10 cellular contexts compared by ENCODE assay signal in the genomic region with DNA sequence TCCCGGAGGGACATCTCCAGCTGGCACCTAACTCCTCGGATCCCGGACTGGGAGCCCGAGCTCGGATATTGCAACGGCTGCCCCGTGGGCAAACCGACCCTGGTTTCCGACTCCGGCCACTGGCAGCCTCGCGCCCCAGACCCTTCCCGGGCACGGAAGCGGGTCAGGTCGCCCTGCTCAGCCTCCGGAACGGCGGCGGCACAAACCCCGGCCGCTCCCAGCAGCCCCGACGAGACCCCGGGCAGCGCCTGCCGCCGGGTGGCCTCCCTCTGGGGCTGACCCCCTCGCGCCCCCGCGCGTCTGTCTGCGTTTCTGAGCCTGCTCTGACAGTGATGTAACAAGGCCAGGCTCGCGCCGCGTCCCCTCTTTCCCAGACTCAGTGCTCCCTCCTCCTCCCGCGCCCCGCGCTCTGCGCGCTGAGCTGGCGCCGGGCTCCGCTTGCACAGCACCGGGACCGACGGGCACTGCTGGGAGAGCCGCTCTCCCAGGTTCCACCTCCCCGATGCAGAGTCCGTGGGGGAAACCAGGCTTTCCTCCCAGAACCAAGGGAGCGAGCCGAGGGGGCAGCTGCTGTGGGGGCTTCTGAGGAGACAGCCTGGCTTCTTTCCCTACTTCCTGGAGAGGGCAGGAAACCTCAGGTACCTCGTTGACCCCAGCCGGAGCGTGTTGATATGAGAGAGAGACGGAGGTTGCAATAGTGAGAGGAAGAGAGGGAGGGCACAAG. TPM values are rescaled to one million over a fixed set of nuclear protein-coding genes. Genes with fewer than 3 reads are reported as not detected.
A peak's percentile ranks its signal among the peaks of the same experiment; 100 is the strongest.
DNase-seq lines count a peak whose midpoint lies in the region; ATAC-seq and TF ChIP-seq lines count a peak whose summit lies in the region.
"Had no signal": no experiment of that assay in that cellular context is flagged by ENCODE, and none has a peak within 500 bp of the region (broad histone marks: within the 10 kb centered on the region; RNA-seq: fewer than 3 reads in every experiment).

A gene with protein sequence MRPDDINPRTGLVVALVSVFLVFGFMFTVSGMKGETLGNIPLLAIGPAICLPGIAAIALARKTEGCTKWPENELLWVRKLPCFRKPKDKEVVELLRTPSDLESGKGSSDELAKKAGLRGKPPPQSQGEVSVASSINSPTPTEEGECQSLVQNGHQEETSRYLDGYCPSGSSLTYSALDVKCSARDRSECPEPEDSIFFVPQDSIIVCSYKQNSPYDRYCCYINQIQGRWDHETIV (plus strand): TSS at position 373 of the 724 bp plus-strand sequence. CDS start 644 bp downstream, outside the sequence.

- DNase-seq in ELF-1 (ENCODE audit: low read depth, low spot score) (peak; percentile 68), NCI-H524 treated with DMSO at 0.1 percent for 48 hours (lab: John Stamatoyannopoulos, UW) (peak; percentile 16), epithelial cell of esophagus (ENCODE audit: low read depth) (peak; percentile 3), occipital lobe (lab: John Stamatoyannopoulos, UW) (no peak)
- DNase-seq in activated CD8-positive, alpha-beta T cell treated with anti-CD3 and anti-CD28 coated beads for 36 hours = no peak
- no peak for DNase-seq in naive thymus-derived CD4-positive, alpha-beta T cell
- DNase-seq: activated naive CD4-positive, alpha-beta T cell treated with Interleukin-2 at 50 U/mL for 16 hours; esophagus squamous epithelium had no signal

- H3K36me3 Mint-ChIP-seq in activated CD8-positive, alpha-beta T cell treated with anti-CD3 and anti-CD28 coated beads for 36 hours (ENCODE audit: low read depth) = no peaks in the 10 kb centered on the region
- no peaks in the 10 kb centered on the region for H3K36me3 Mint-ChIP-seq in naive thymus-derived CD4-positive, alpha-beta T cell

- no peak within 1 kb of the TSS for H3K27ac ChIP-seq in naive thymus-derived CD4-positive, alpha-beta T cell (ENCODE audit: low read depth, low read length)
- H3K27ac ChIP-seq: esophagus squamous epithelium had no signal

- no peaks in the 10 kb centered on the region for H3K9me3 ChIP-seq in neuron (ENCODE audit: low read length)
- no peaks in the 10 kb centered on the region for H3K9me3 ChIP-seq in naive thymus-derived CD4-positive, alpha-beta T cell (ENCODE audit: control insufficient read depth in 2 of 3, low read length in 3 of 3)
- H3K9me3 ChIP-seq: esophagus squamous epithelium had no signal

- H3K4me3 Mint-ChIP-seq in activated CD8-positive, alpha-beta T cell treated with anti-CD3 and anti-CD28 coated beads for 36 hours = no peak within 1 kb of the TSS
- no peak within 1 kb of the TSS for H3K4me3 Mint-ChIP-seq in naive thymus-derived CD4-positive, alpha-beta T cell

- peaks cover 57% of the 10 kb centered on the region for H3K27me3 ChIP-seq in neuron (ENCODE audit: insufficient read depth, low read length)
- H3K27me3 ChIP-seq in naive thymus-derived CD4-positive, alpha-beta T cell (ENCODE audit: control insufficient read depth in 2 of 2, insufficient read depth in 2 of 2, low read length in 2 of 2) = peaks cover 0 to 3% of the 10 kb centered on the region in 2 donors

- H2AFZ ChIP-seq in neuron (ENCODE audit: low read depth, low read length) = peak within 1 kb of the TSS; percentile 63

- H3K36me3 ChIP-seq in neuron (ENCODE audit: insufficient read depth, low read length) = no peaks in the 10 kb centered on the region
- no peaks in the 10 kb centered on the region for H3K36me3 ChIP-seq in naive thymus-derived CD4-positive, alpha-beta T cell (ENCODE audit: control insufficient read depth in 2 of 3, insufficient read depth in 3 of 3, low read length in 3 of 3)
- H3K36me3 ChIP-seq: esophagus squamous epithelium had no signal

- TF ChIP-seq CTCF in epithelial cell of esophagus (IDR thresholded peaks at IDR 0.05; ENCODE audit: insufficient read depth, low read depth, low read length, missing control alignments) = no peak
- no peak for TF ChIP-seq CTCF in activated CD8-positive, alpha-beta T cell treated with anti-CD3 and anti-CD28 coated beads for 36 hours (IDR thresholded peaks at IDR 0.05)

- no peaks in the 10 kb centered on the region for H3K4me1 ChIP-seq in neuron (ENCODE audit: insufficient read depth, low read length)
- H3K4me1 ChIP-seq in naive thymus-derived CD4-positive, alpha-beta T cell (ENCODE audit: control insufficient read depth in 2 of 2, insufficient read depth in 2 of 2, low read length in 2 of 2) = no peaks in the 10 kb centered on the region

- no peaks in the 10 kb centered on the region for H3K9me3 Mint-ChIP-seq in activated CD8-positive, alpha-beta T cell treated with anti-CD3 and anti-CD28 coated beads for 36 hours
- peaks cover 0 to 4% (median 2%) of the 10 kb centered on the region in 11 donors for H3K9me3 Mint-ChIP-seq in naive thymus-derived CD4-positive, alpha-beta T cell

- CTCF ChIA-PET in activated CD8-positive, alpha-beta T cell treated with anti-CD3 and anti-CD28 coated beads for 36 hours (lab: Charles Lee) = interaction anchor here (0.7 kb wide), 1 partner anchor 1670 kb away, joined by 3 read pairs; no protein-coding TSS in a partner anchor
- CTCF ChIA-PET in naive thymus-derived CD4-positive, alpha-beta T cell (lab: Charles Lee) = no interaction called here

- intact Hi-C loops in activated CD8-positive, alpha-beta T cell treated with anti-CD3 and anti-CD28 coated beads for 36 hours (cut with micrococcal nuclease) = no loop called here
- intact Hi-C loops in naive thymus-derived CD4-positive, alpha-beta T cell (cut with micrococcal nuclease) = no loop called here

- no peak within 1 kb of the TSS for H3K27ac Mint-ChIP-seq in activated CD8-positive, alpha-beta T cell treated with anti-CD3 and anti-CD28 coated beads for 36 hours
- no peak within 1 kb of the TSS for H3K27ac Mint-ChIP-seq in naive thymus-derived CD4-positive, alpha-beta T cell

- POLR2A ChIA-PET in activated CD8-positive, alpha-beta T cell treated with anti-CD3 and anti-CD28 coated beads for 36 hours (lab: Charles Lee) = no interaction called here
- POLR2A ChIA-PET in naive thymus-derived CD4-positive, alpha-beta T cell (lab: Charles Lee) = no interaction called here

- peaks cover 28% of the 10 kb centered on the region for H3K27me3 Mint-ChIP-seq in activated CD8-positive, alpha-beta T cell treated with anti-CD3 and anti-CD28 coated beads for 36 hours
- H3K27me3 Mint-ChIP-seq in naive thymus-derived CD4-positive, alpha-beta T cell = peaks cover 48 to 73% (median 52%) of the 10 kb centered on the region in 5 donors

- ATAC-seq in activated CD8-positive, alpha-beta T cell treated with anti-CD3 and anti-CD28 coated beads for 36 hours = no peak
- no peak for ATAC-seq in HG03039 (IDR thresholded peaks at IDR 0.05; ENCODE audit: unreplicated experiment)
- no peak for ATAC-seq in naive thymus-derived CD4-positive, alpha-beta T cell

- H3K4me1 Mint-ChIP-seq in activated CD8-positive, alpha-beta T cell treated with anti-CD3 and anti-CD28 coated beads for 36 hours (ENCODE audit: low read depth) = no peaks in the 10 kb centered on the region
- peaks cover 0 to 3% (median 0%) of the 10 kb centered on the region in 7 donors for H3K4me1 Mint-ChIP-seq in naive thymus-derived CD4-positive, alpha-beta T cell

- H3K4me3 ChIP-seq in epithelial cell of esophagus (ENCODE audit: low read length) (no peak within 1 kb of the TSS), neuron (ENCODE audit: low read length) (peak within 1 kb of the TSS; percentile 9)
- H3K4me3 ChIP-seq in naive thymus-derived CD4-positive, alpha-beta T cell (ENCODE audit: low read length) = no peak within 1 kb of the TSS

RNA-seq across cellular contexts. Expression of the gene that starts here (rescaled TPM):
- 1.1 TPM for total RNA-seq in occipital lobe
- not detected for total RNA-seq in activated CD8-positive, alpha-beta T cell treated with anti-CD3 and anti-CD28 coated beads for 36 hours
- total RNA-seq in naive thymus-derived CD4-positive, alpha-beta T cell = not detected
- not detected for polyA plus RNA-seq in naive thymus-derived CD4-positive, alpha-beta T cell
- total RNA-seq: esophagus squamous epithelium had no signal

Comparison
In these comparisons a context has a peak if more than half of its experiments do, and no peak if none do; other contexts are left out.
1. DNase-seq: peak in ELF-1 (single experiment), NCI-H524 treated with DMSO at 0.1 percent for 48 hours (single experiment) and epithelial cell of esophagus (single experiment); none in occipital lobe (single experiment), activated CD8-positive, alpha-beta T cell treated with anti-CD3 and anti-CD28 coated beads for 36 hours (single experiment) and naive thymus-derived CD4-positive, alpha-beta T cell (0 of 9).